Comparison of ENCODE assay signal across 8 cellular contexts in the genomic region with DNA sequence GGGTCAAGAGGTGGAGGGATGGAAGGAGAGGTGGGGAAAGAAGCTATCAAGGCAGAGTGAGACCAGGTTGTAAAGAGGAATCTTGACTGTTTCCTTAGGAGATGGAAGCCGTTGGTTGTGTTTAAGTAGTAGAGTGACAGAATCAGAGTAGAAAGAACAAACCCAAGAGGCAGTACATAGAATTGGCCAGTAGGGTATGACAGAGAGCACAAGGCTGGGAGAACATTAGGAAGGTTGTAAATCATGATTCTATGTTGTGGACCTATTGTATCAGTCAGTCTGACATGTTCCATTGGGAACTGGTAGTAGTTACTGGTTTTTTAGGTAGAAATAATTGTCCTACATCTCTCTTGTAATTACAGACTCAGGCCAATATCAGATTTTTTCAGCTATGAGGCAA.
DNase-seq lines count a peak whose midpoint lies in the region; ATAC-seq and TF ChIP-seq lines count a peak whose summit lies in the region.

No MANE protein-coding gene starts in this region.

- DNase-seq in AG04450 (ENCODE audit: low read depth, low spot score) (no peak), iPS DF 19.7 (ENCODE audit: low read depth, low spot score) (peak; percentile 15), amygdala (lab: John Stamatoyannopoulos, UW) (no peak), OCI-M2 (lab: John Stamatoyannopoulos, UW; ENCODE audit: unreplicated experiment) (no peak), dedifferentiated amniotic fluid mesenchymal stem cell (ENCODE audit: extremely low spot score) (no peak)

- CTCF ChIA-PET in AG04450 (lab: Charles Lee), result interaction anchor here (1.2 to 1.5 kb wide), 3 partner anchors 8 to 326 kb away, joined by 3 to 4 read pairs (median 3); no protein-coding TSS in a partner anchor

- H3K27ac ChIP-seq in AG04450 (ENCODE audit: low read depth, low read length), result no peak overlapping the region

- H3K27me3 ChIP-seq in AG04450 (ENCODE audit: control insufficient read depth, insufficient read depth, low read length), result no peaks in the 10 kb centered on the region

- no peaks in the 10 kb centered on the region for H3K9me3 ChIP-seq in AG04450 (ENCODE audit: control insufficient read depth, insufficient read depth, low read length)

- ATAC-seq in GM19025 (IDR thresholded peaks at IDR 0.05; ENCODE audit: low read depth, unreplicated experiment) (peak; percentile 60), HG03460 (IDR thresholded peaks at IDR 0.05; ENCODE audit: unreplicated experiment) (peak; percentile 62), SK-N-SH treated with all-trans-retinoic acid at 6 μM for 48 hours (peak; percentile 54; the same call in 2 of the 3 replicates)

- POLR2A ChIA-PET in AG04450 (lab: Yijun Ruan, JAX), result no interaction called here

- peak; percentile 63 for TF ChIP-seq CTCF in AG04450 (IDR thresholded peaks at IDR 0.05; ENCODE audit: low read depth, low read length)

- H3K4me3 ChIP-seq in AG04450 (ENCODE audit: low read depth, low read length), result no peak overlapping the region

TF ChIP-seq in SK-N-SH treated with all-trans-retinoic acid at 6 μM for 48 hours, 23 proteins besides CTCF, POLR2A, EP300 and RAD21:
- TF ChIP-seq ZC3H10 (CRISPR knock-in tag; IDR thresholded peaks at IDR 0.05), result no peak
- TF ChIP-seq, protein P1, sequence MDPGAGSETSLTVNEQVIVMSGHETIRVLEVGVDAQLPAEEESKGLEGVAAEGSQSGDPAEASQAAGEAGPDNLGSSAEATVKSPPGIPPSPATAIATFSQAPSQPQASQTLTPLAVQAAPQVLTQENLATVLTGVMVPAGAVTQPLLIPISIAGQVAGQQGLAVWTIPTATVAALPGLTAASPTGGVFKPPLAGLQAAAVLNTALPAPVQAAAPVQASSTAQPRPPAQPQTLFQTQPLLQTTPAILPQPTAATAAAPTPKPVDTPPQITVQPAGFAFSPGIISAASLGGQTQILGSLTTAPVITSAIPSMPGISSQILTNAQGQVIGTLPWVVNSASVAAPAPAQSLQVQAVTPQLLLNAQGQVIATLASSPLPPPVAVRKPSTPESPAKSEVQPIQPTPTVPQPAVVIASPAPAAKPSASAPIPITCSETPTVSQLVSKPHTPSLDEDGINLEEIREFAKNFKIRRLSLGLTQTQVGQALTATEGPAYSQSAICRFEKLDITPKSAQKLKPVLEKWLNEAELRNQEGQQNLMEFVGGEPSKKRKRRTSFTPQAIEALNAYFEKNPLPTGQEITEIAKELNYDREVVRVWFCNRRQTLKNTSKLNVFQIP (CRISPR knock-in tag; IDR thresholded peaks at IDR 0.05; ENCODE audit: borderline replicate concordance, low read depth), result no peak
- no peak for TF ChIP-seq ZFP30 (CRISPR knock-in tag; IDR thresholded peaks at IDR 0.05)
- TF ChIP-seq SNAI2 (CRISPR knock-in tag; IDR thresholded peaks at IDR 0.05), result no peak
- no peak for TF ChIP-seq TOX (CRISPR knock-in tag; IDR thresholded peaks at IDR 0.05; ENCODE audit: borderline replicate concordance)
- TF ChIP-seq, protein P2, sequence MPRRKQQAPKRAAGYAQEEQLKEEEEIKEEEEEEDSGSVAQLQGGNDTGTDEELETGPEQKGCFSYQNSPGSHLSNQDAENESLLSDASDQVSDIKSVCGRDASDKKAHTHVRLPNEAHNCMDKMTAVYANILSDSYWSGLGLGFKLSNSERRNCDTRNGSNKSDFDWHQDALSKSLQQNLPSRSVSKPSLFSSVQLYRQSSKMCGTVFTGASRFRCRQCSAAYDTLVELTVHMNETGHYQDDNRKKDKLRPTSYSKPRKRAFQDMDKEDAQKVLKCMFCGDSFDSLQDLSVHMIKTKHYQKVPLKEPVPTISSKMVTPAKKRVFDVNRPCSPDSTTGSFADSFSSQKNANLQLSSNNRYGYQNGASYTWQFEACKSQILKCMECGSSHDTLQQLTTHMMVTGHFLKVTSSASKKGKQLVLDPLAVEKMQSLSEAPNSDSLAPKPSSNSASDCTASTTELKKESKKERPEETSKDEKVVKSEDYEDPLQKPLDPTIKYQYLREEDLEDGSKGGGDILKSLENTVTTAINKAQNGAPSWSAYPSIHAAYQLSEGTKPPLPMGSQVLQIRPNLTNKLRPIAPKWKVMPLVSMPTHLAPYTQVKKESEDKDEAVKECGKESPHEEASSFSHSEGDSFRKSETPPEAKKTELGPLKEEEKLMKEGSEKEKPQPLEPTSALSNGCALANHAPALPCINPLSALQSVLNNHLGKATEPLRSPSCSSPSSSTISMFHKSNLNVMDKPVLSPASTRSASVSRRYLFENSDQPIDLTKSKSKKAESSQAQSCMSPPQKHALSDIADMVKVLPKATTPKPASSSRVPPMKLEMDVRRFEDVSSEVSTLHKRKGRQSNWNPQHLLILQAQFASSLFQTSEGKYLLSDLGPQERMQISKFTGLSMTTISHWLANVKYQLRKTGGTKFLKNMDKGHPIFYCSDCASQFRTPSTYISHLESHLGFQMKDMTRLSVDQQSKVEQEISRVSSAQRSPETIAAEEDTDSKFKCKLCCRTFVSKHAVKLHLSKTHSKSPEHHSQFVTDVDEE (CRISPR knock-in tag; IDR thresholded peaks at IDR 0.05), result no peak
- TF ChIP-seq, protein P3, sequence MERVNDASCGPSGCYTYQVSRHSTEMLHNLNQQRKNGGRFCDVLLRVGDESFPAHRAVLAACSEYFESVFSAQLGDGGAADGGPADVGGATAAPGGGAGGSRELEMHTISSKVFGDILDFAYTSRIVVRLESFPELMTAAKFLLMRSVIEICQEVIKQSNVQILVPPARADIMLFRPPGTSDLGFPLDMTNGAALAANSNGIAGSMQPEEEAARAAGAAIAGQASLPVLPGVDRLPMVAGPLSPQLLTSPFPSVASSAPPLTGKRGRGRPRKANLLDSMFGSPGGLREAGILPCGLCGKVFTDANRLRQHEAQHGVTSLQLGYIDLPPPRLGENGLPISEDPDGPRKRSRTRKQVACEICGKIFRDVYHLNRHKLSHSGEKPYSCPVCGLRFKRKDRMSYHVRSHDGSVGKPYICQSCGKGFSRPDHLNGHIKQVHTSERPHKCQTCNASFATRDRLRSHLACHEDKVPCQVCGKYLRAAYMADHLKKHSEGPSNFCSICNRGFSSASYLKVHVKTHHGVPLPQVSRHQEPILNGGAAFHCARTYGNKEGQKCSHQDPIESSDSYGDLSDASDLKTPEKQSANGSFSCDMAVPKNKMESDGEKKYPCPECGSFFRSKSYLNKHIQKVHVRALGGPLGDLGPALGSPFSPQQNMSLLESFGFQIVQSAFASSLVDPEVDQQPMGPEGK (CRISPR knock-in tag; IDR thresholded peaks at IDR 0.05; ENCODE audit: borderline replicate concordance), result no peak
- no peak for TF ChIP-seq OSR1 (CRISPR knock-in tag; IDR thresholded peaks at IDR 0.05)
- TF ChIP-seq ARNTL (CRISPR knock-in tag; IDR thresholded peaks at IDR 0.05; ENCODE audit: borderline replicate concordance, low read depth), result no peak
- TF ChIP-seq ISL1 (CRISPR knock-in tag; IDR thresholded peaks at IDR 0.05), result no peak
